Comparison of ENCODE assay signal across 18 cellular contexts in the genomic region with DNA sequence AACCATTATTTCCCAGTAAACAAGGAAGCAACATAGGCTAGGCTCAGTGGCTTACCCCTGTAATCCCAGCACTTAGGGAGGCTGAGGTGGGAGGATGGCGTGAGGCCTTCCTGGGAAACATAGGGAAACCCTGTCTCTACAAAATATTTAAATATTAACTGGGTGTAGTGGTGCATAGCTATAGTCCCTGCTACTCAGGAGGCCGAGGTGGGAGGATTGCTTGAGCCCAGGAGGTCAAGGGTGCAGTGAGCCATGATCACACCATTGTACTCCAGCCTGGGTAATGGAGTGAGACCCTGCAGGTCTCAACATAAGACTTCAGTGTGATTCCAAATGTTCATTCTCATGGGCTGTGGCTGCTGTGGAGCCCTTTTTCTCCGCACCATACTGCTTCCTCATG. TPM values are rescaled to one million over a fixed set of nuclear protein-coding genes. Genes with fewer than 3 reads are reported as not detected.
A peak's percentile ranks its signal among the peaks of the same experiment; 100 is the strongest.
DNase-seq lines count a peak whose midpoint lies in the region; ATAC-seq, FAIRE-seq and TF ChIP-seq lines count a peak whose summit lies in the region.
"Had no signal": no experiment of that assay in that cellular context is flagged by ENCODE, and none has a peak within 500 bp of the region (broad histone marks: within the 10 kb centered on the region; RNA-seq: fewer than 3 reads in every experiment).

No MANE protein-coding gene starts in this region.

- H3K4me1 ChIP-seq in kidney (ENCODE audit: control insufficient read depth in 1 of 2, insufficient read depth in 1 of 2, low read depth in 1 of 2, low read length in 2 of 2), result no peaks in the 10 kb centered on the region
- H3K4me1 ChIP-seq: Peyer's patch had no signal

- H3K4me3 ChIP-seq in kidney (ENCODE audit: low read length in 2 of 2), result no peak overlapping the region
- H3K4me3 ChIP-seq: GM12878, Peyer's patch had no signal

- H3K27ac ChIP-seq in RWPE1, result peak overlapping the region; percentile 75
- H3K27ac ChIP-seq in kidney (ENCODE audit: low read depth in 2 of 2, low read length in 2 of 2), result no peak overlapping the region
- H3K27ac ChIP-seq: Peyer's patch had no signal

- CTCF ChIA-PET in RWPE1 (lab: Yijun Ruan, JAX), result interaction anchor here (1.0 kb wide), 1 partner anchor 11 kb away, joined by 5 read pairs; no protein-coding TSS in a partner anchor
- CTCF ChIA-PET in activated CD4-positive, alpha-beta T cell treated with anti-CD3 and anti-CD28 coated beads, Interleukin-2, amount 10 ng/mL, durations not matched to agents 7 days and 5 days (lab: Charles Lee), result interaction anchor here (1.7 kb wide), 1 partner anchor 10 kb away, joined by 4 read pairs; no protein-coding TSS in a partner anchor

- no peak for ATAC-seq in naive thymus-derived CD8-positive, alpha-beta T cell
- ATAC-seq in activated CD4-positive, CD25-positive, alpha-beta regulatory T cell treated with anti-CD3 and anti-CD28 coated beads, Interleukin-2, amount 50 U/mL, for 24 hours, result no peak
- ATAC-seq: CD8-positive, alpha-beta T cell; GM12878 had no signal

- in situ Hi-C loops in Caki2 (cut with HindIII; ENCODE audit: low pct_unique_long_range_greater_than_20kb, low sequenced_read_pairs), result no loop called here

- POLR2A ChIA-PET in RWPE1 (lab: Yijun Ruan, JAX; ENCODE audit: low non-redundant PET), result no interaction called here
- POLR2A ChIA-PET in naive thymus-derived CD8-positive, alpha-beta T cell (lab: Charles Lee), result no interaction called here
- POLR2A ChIA-PET in activated CD4-positive, alpha-beta T cell treated with anti-CD3 and anti-CD28 coated beads, Interleukin-2, amount 10 ng/mL, durations not matched to agents 7 days and 5 days (lab: Charles Lee), result no interaction called here

- no peak for TF ChIP-seq CTCF in RWPE1 (conservative IDR thresholded peaks at IDR 0.05; ENCODE audit: low read depth)
- no peak for TF ChIP-seq CTCF in osteocyte (IDR thresholded peaks at IDR 0.05)
- TF ChIP-seq CTCF in kidney (IDR thresholded peaks at IDR 0.05; ENCODE audit: borderline replicate concordance, extremely low read depth, insufficient read depth), result no peak

- H3K27me3 Mint-ChIP-seq in osteocyte (ENCODE audit: unreplicated experiment), result no peaks in the 10 kb centered on the region
- H3K27me3 Mint-ChIP-seq in naive thymus-derived CD8-positive, alpha-beta T cell, result no peaks in the 10 kb centered on the region
- no peaks in the 10 kb centered on the region for H3K27me3 Mint-ChIP-seq in activated CD4-positive, alpha-beta T cell treated with anti-CD3 and anti-CD28 coated beads, Interleukin-2, amount 10 ng/mL, durations not matched to agents 7 days and 5 days

- intact Hi-C loops in kidney (cut with DNase I), result no loop called here

- no peak for FAIRE-seq in kidney (lab: Jason Lieb, UNC)
- FAIRE-seq: GM12878 had no signal

- no peaks in the 10 kb centered on the region for H3K36me3 ChIP-seq in kidney (ENCODE audit: control insufficient read depth in 1 of 2, insufficient read depth in 2 of 2, low read length in 2 of 2)

- peak; percentile 79 for DNase-seq in Caki2 (ENCODE audit: low read depth)
- no peak for DNase-seq in RWPE1 (ENCODE audit: low spot score)
- peak; percentile 27 for DNase-seq in glomerular visceral epithelial cell (ENCODE audit: extremely low spot score)
- no peak for DNase-seq in osteocyte (ENCODE audit: extremely low spot score, unreplicated experiment)
- no peak for DNase-seq in naive thymus-derived CD8-positive, alpha-beta T cell
- DNase-seq in activated CD4-positive, alpha-beta T cell treated with anti-CD3 and anti-CD28 coated beads, Interleukin-2, amount 10 ng/mL, durations not matched to agents 7 days and 5 days, result no peak
- no peak for DNase-seq in kidney
- DNase-seq: CD8-positive, alpha-beta T cell; GDM1; HCEC 1CT; KBM-7; NCI-H1436; NCI-H2029 treated with DMSO at 0.1 percent for 48 hours; NCI-H510A; Peyer's patch; SHP77 treated with DMSO at 0.1 percent for 48 hours had no signal

- no peak overlapping the region for H3K4me3 Mint-ChIP-seq in osteocyte (ENCODE audit: unreplicated experiment)
- no peak overlapping the region for H3K4me3 Mint-ChIP-seq in naive thymus-derived CD8-positive, alpha-beta T cell
- no peak overlapping the region for H3K4me3 Mint-ChIP-seq in activated CD4-positive, alpha-beta T cell treated with anti-CD3 and anti-CD28 coated beads, Interleukin-2, amount 10 ng/mL, durations not matched to agents 7 days and 5 days
- H3K4me3 Mint-ChIP-seq: CD8-positive, alpha-beta T cell had no signal

- H3K9me3 Mint-ChIP-seq in osteocyte (ENCODE audit: unreplicated experiment), result no peaks in the 10 kb centered on the region
- no peaks in the 10 kb centered on the region for H3K9me3 Mint-ChIP-seq in naive thymus-derived CD8-positive, alpha-beta T cell
- no peaks in the 10 kb centered on the region for H3K9me3 Mint-ChIP-seq in activated CD4-positive, alpha-beta T cell treated with anti-CD3 and anti-CD28 coated beads, Interleukin-2, amount 10 ng/mL, durations not matched to agents 7 days and 5 days
- H3K9me3 Mint-ChIP-seq: CD8-positive, alpha-beta T cell had no signal

- H3K9ac ChIP-seq in kidney (ENCODE audit: low read length in 2 of 2), result no peak overlapping the region

- peak overlapping the region; percentile 93 for H3K27ac Mint-ChIP-seq in osteocyte (ENCODE audit: unreplicated experiment)
- H3K27ac Mint-ChIP-seq in naive thymus-derived CD8-positive, alpha-beta T cell, result no peak overlapping the region
- no peak overlapping the region for H3K27ac Mint-ChIP-seq in activated CD4-positive, alpha-beta T cell treated with anti-CD3 and anti-CD28 coated beads, Interleukin-2, amount 10 ng/mL, durations not matched to agents 7 days and 5 days
- H3K27ac Mint-ChIP-seq: CD8-positive, alpha-beta T cell had no signal

- no peaks in the 10 kb centered on the region for H3K9me3 ChIP-seq in kidney (ENCODE audit: control insufficient read depth in 1 of 2, low read length in 2 of 2)
- H3K9me3 ChIP-seq: Peyer's patch had no signal

- peaks cover 45% of the 10 kb centered on the region for H3K36me3 Mint-ChIP-seq in osteocyte (ENCODE audit: unreplicated experiment)
- no peaks in the 10 kb centered on the region for H3K36me3 Mint-ChIP-seq in naive thymus-derived CD8-positive, alpha-beta T cell
- H3K36me3 Mint-ChIP-seq in activated CD4-positive, alpha-beta T cell treated with anti-CD3 and anti-CD28 coated beads, Interleukin-2, amount 10 ng/mL, durations not matched to agents 7 days and 5 days (ENCODE audit: low read depth), result no peaks in the 10 kb centered on the region
- H3K36me3 Mint-ChIP-seq: CD8-positive, alpha-beta T cell had no signal

- H3K4me1 Mint-ChIP-seq in osteocyte (ENCODE audit: unreplicated experiment), result peaks cover 65% of the 10 kb centered on the region
- H3K4me1 Mint-ChIP-seq in naive thymus-derived CD8-positive, alpha-beta T cell, result no peaks in the 10 kb centered on the region
- H3K4me1 Mint-ChIP-seq in activated CD4-positive, alpha-beta T cell treated with anti-CD3 and anti-CD28 coated beads, Interleukin-2, amount 10 ng/mL, durations not matched to agents 7 days and 5 days, result no peaks in the 10 kb centered on the region

RNA-seq across cellular contexts. Expression of gene FHDC1, which starts 34.9 kb away (rescaled TPM):
- total RNA-seq in Caki2 (2014; rRNA removed; shearing (Covaris generic); ENCODE audit: low replicate concordance), result 1.7 and 2.8 TPM in 2 replicates
- total RNA-seq in osteocyte (22.1 and 22.3 TPM in 2 replicates), kidney (5.9 TPM)
- under 1 TPM; 0.27 to 0.39 TPM for total RNA-seq in naive thymus-derived CD8-positive, alpha-beta T cell
- under 1 TPM in 1 of 3 donors, not detected in 2; 0.09 TPM for polyA plus RNA-seq in naive thymus-derived CD8-positive, alpha-beta T cell
- total RNA-seq in activated CD4-positive, alpha-beta T cell treated with anti-CD3 and anti-CD28 coated beads, Interleukin-2, amount 10 ng/mL, durations not matched to agents 7 days and 5 days, result under 1 TPM; 0.07 to 0.10 TPM
- 1.5 TPM for polyA plus RNA-seq in kidney (ENCODE audit: insufficient read depth, low read depth, low replicate concordance)

Comparison
In these comparisons a context has a peak if more than half of its experiments do, and no peak if none do; other contexts are left out.
1. DNase-seq: peak in Caki2 (single experiment) and glomerular visceral epithelial cell (single experiment); none in RWPE1 (single experiment), osteocyte (single experiment), naive thymus-derived CD8-positive, alpha-beta T cell (0 of 10), activated CD4-positive, alpha-beta T cell treated with anti-CD3 and anti-CD28 coated beads, Interleukin-2, amount 10 ng/mL, durations not matched to agents 7 days and 5 days (single experiment) and kidney (single experiment).